In the genomic region with DNA sequence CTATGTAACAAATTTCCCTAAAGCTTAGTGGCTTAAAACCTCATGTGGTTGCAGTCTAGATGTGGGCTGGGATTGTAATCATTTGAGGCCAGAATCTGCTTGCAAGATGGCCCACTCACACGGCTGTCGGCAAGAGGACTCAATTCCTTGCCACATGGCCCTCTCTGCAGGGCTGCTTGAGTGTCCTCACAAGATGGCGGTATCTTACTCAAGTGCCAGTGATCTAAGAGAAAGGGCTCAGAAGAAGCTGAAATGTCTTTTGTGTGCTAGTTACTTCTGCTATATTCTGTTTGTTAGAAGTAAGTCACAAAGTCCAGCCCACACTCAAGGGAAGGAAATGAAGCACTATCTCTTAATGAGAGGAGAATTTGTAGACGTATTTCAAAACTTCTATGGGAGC, we compare ENCODE assay signal across 16 cellular contexts. TPM values are rescaled to one million over a fixed set of nuclear protein-coding genes. Genes with fewer than 3 reads are reported as not detected.
A peak's percentile ranks its signal among the peaks of the same experiment; 100 is the strongest.
DNase-seq lines count a peak whose midpoint lies in the region; ATAC-seq and TF ChIP-seq lines count a peak whose summit lies in the region.
"Had no signal": no experiment of that assay in that cellular context is flagged by ENCODE, and none has a peak within 500 bp of the region (broad histone marks: within the 10 kb centered on the region; RNA-seq: fewer than 3 reads in every experiment).

No MANE protein-coding gene starts in this region.

- H3K36me3 ChIP-seq in prostate gland = no peaks in the 10 kb centered on the region

- H3K4me3 ChIP-seq in coronary artery (no peak overlapping the region), prostate gland (no peak overlapping the region)
- H3K4me3 ChIP-seq: A549, GM23338 had no signal

- TF ChIP-seq POLR2A in prostate gland (IDR thresholded peaks at IDR 0.05) = no peak

- no peaks in the 10 kb centered on the region for H3K9me3 ChIP-seq in prostate gland

- H3K27ac ChIP-seq in 22Rv1 (peak overlapping the region; percentile 97), C4-2B (peak overlapping the region; percentile 96), coronary artery (no peak overlapping the region), prostate gland (peak overlapping the region; percentile 79 to 93)

- WGBS in prostate gland = 90% methylated on average over 4 of the region's 4 CpGs

- ATAC-seq in HG03442 (IDR thresholded peaks at IDR 0.05; ENCODE audit: unreplicated experiment) = no peak
- no peak for ATAC-seq in GM21619 (IDR thresholded peaks at IDR 0.05; ENCODE audit: unreplicated experiment)
- ATAC-seq in HG03571 (IDR thresholded peaks at IDR 0.05; ENCODE audit: unreplicated experiment) = no peak
- ATAC-seq: A549, GM23338 had no signal

- TF ChIP-seq CTCF in 22Rv1 (IDR thresholded peaks at IDR 0.05) = no peak
- no peak for TF ChIP-seq CTCF in C4-2B (conservative IDR thresholded peaks at IDR 0.05)
- TF ChIP-seq CTCF in coronary artery (IDR thresholded peaks at IDR 0.05) = no peak
- TF ChIP-seq CTCF in prostate gland (IDR thresholded peaks at IDR 0.05) = no peak

- H3K4me1 ChIP-seq in prostate gland (replicated peaks) = peaks cover 8% of the 10 kb centered on the region

- intact Hi-C loops in prostate gland (cut with DNase I) = no loop called here

- DNase-seq in coronary artery (ENCODE audit: low spot score) = peak; percentile 14
- no peak for DNase-seq in prostate gland (ENCODE audit: low spot score)
- no peak for DNase-seq in kidney glomerular epithelial cell (lab: John Stamatoyannopoulos, UW)
- DNase-seq: AML-193; CD4-positive, alpha-beta memory T cell; DMS153; DMS79; GDM1; HCEC 1CT had no signal

- no peaks in the 10 kb centered on the region for H3K27me3 ChIP-seq in prostate gland (replicated peaks; ENCODE audit: insufficient read depth)

RNA-seq across cellular contexts. Expression of gene PMEPA1, which starts 47.1 kb away (rescaled TPM):
- total RNA-seq in prostate gland = 100 to 1,000 TPM in 1 of 2 donors, 10 to 100 TPM in 1; 96.5 to 245 TPM

Comparison
In these comparisons a context has a peak if more than half of its experiments do, and no peak if none do; other contexts are left out.
1. H3K27ac ChIP-seq: peak in 22Rv1 (single experiment), C4-2B (single experiment) and prostate gland (2 of 2); none in coronary artery (0 of 2).